ENCODE assay signal across 1 cellular context in genomic region chr19:6599866-6600454, GRCh38.
TF ChIP-seq lines count a peak whose summit lies in the region.

No MANE protein-coding gene starts in this region.

TF ChIP-seq in GM12878, 131 proteins besides CTCF, POLR2A, EP300 and RAD21:
- TF ChIP-seq ETV6 (conservative IDR thresholded peaks at IDR 0.05 in 1 of 2, IDR thresholded peaks at IDR 0.05 in 1 of 2; ENCODE audit: borderline replicate concordance in 1 of 2, low read depth in 1 of 2) = no peak
- TF ChIP-seq SPI1 (IDR thresholded peaks at IDR 0.05; ENCODE audit: borderline replicate concordance, insufficient read depth, low read depth, low read length) = no peak
- TF ChIP-seq MLLT1 (IDR thresholded peaks at IDR 0.05) = peak; percentile 89
- TF ChIP-seq NBN (IDR thresholded peaks at IDR 0.05) = peak; percentile 54
- TF ChIP-seq POLR2AphosphoS5 (IDR thresholded peaks at IDR 0.05; ENCODE audit: low read length) = no peak
- TF ChIP-seq ZNF592 (IDR thresholded peaks at IDR 0.05) = no peak
- TF ChIP-seq RBBP5 (conservative IDR thresholded peaks at IDR 0.05) = no peak
- TF ChIP-seq ATF7 (IDR thresholded peaks at IDR 0.05; ENCODE audit: low read depth) = 0 out of 2 replicates have a peak, but pooled peaks have one; percentile 13
- TF ChIP-seq NRF1 (conservative IDR thresholded peaks at IDR 0.05; ENCODE audit: low read depth, low read length) = no peak
- TF ChIP-seq IKZF2 (IDR thresholded peaks at IDR 0.05) = peak; percentile 39 to 64; a peak in 3 of 4 replicates
- no peak for TF ChIP-seq ZSCAN29 (IDR thresholded peaks at IDR 0.05)
- peak; percentile 49 for TF ChIP-seq MTA2 (IDR thresholded peaks at IDR 0.05; ENCODE audit: low read depth)
- TF ChIP-seq IKZF1 (conservative IDR thresholded peaks at IDR 0.05) = no peak
- TF ChIP-seq RELB (IDR thresholded peaks at IDR 0.05; ENCODE audit: low read depth) = peak; percentile 64
- TF ChIP-seq E4F1 (IDR thresholded peaks at IDR 0.05; ENCODE audit: borderline replicate concordance, partially characterized antibody) = no peak
- no peak for TF ChIP-seq FOXM1 (IDR thresholded peaks at IDR 0.05; ENCODE audit: low read depth, low read length)
- no peak for TF ChIP-seq BCLAF1 (IDR thresholded peaks at IDR 0.05)
- no peak for TF ChIP-seq SIN3A (IDR thresholded peaks at IDR 0.05; ENCODE audit: low read depth, low read length)
- TF ChIP-seq BHLHE40 (IDR thresholded peaks at IDR 0.05; ENCODE audit: borderline replicate concordance in 1 of 2, low read depth in 2 of 2, low read length in 1 of 2) = peak in 1 of 2 experiments; percentile 53; a peak in 2 of 4 replicates
- TF ChIP-seq NR2F1 (conservative IDR thresholded peaks at IDR 0.05) = peak; percentile 34
- no peak for TF ChIP-seq MTA3 (IDR thresholded peaks at IDR 0.05; ENCODE audit: borderline replicate concordance, low read length)
- no peak for TF ChIP-seq SP1 (IDR thresholded peaks at IDR 0.05; ENCODE audit: low read depth, low read length)
- TF ChIP-seq PAX5 (IDR thresholded peaks at IDR 0.05; ENCODE audit: borderline replicate concordance, low read depth, low read length) = no peak
- TF ChIP-seq RUNX3 (IDR thresholded peaks at IDR 0.05; ENCODE audit: low read length) = peak; percentile 26; the same call in 1 of the 2 replicates
- TF ChIP-seq EGR1 (IDR thresholded peaks at IDR 0.05; ENCODE audit: borderline replicate concordance in 1 of 2, low read depth in 2 of 2, low read length in 2 of 2) = 0 out of 3 replicates have a peak, but pooled peaks of 1 of the 2 experiments have one; percentile 32
- no peak for TF ChIP-seq CREM (IDR thresholded peaks at IDR 0.05; ENCODE audit: low read depth)
- TF ChIP-seq MAX (IDR thresholded peaks at IDR 0.05; ENCODE audit: low read depth, low read length) = no peak
- no peak for TF ChIP-seq GATAD2B (conservative IDR thresholded peaks at IDR 0.05; ENCODE audit: low read depth)
- peak; percentile 48; the same call in 1 of the 2 replicates for TF ChIP-seq RAD51 (IDR thresholded peaks at IDR 0.05)
- TF ChIP-seq NFIC (IDR thresholded peaks at IDR 0.05; ENCODE audit: low read depth, low read length) = no peak
- peak; percentile 62 for TF ChIP-seq SKIL (IDR thresholded peaks at IDR 0.05; ENCODE audit: low read depth, poor library complexity, severe bottlenecking)
TF ChIP-seq in GM12878: peak in this region for 12.
